ENCODE assay signal across 10 cellular contexts in genomic region chr18:50369672-50370071, GRCh38.
"Had no signal": no experiment of that assay in that cellular context is flagged by ENCODE, and none has a peak within 500 bp of the region (broad histone marks: within the 10 kb centered on the region; RNA-seq: fewer than 3 reads in every experiment).

No MANE protein-coding gene starts in this region.

- H3K4me3 ChIP-seq: GM23338, K562 had no signal

- ATAC-seq: GM23338, K562 had no signal

- H3K27ac ChIP-seq: HL-60 had no signal

- H3K27ac Mint-ChIP-seq: GM23338, H9, HFFc6 had no signal

- DNase-seq: H9, HCEC 1CT, HFFc6, IMR-90, KG1 had no signal

- H2AFZ ChIP-seq: GM23338 had no signal

- H3K4me2 ChIP-seq: GM23338 had no signal

- FAIRE-seq: H1, H54, K562 had no signal
